1 cellular context compared by ENCODE assay signal in the genomic region with DNA sequence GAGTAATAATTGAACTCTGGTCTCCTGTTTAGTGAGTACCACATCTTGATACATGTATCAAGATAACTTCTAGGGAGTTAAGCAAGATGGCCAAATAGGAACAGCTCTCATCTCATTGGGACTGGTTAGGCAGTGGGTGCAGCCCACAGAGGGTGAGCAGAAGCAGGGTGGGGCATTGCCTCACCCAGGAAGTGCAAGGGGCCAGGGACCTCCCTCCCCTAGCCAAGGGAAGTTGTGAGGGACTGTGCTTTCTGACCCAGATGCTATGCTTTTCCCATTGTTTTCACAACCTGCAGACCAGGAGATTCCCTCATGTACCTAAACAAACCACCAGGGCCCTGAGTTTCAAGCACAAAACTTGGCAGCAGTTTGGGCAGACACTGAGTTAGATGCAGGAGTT.
TF ChIP-seq lines count a peak whose summit lies in the region.

No MANE protein-coding gene starts in this region.

TF ChIP-seq in WTC11, 78 proteins besides CTCF, POLR2A, EP300 and RAD21 (continued from another document):
- TF ChIP-seq, protein P1, sequence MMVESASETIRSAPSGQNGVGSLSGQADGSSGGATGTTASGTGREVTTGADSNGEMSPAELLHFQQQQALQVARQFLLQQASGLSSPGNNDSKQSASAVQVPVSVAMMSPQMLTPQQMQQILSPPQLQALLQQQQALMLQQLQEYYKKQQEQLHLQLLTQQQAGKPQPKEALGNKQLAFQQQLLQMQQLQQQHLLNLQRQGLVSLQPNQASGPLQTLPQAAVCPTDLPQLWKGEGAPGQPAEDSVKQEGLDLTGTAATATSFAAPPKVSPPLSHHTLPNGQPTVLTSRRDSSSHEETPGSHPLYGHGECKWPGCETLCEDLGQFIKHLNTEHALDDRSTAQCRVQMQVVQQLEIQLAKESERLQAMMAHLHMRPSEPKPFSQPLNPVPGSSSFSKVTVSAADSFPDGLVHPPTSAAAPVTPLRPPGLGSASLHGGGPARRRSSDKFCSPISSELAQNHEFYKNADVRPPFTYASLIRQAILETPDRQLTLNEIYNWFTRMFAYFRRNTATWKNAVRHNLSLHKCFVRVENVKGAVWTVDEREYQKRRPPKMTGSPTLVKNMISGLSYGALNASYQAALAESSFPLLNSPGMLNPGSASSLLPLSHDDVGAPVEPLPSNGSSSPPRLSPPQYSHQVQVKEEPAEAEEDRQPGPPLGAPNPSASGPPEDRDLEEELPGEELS (CRISPR knock-in tag; IDR thresholded peaks at IDR 0.05), result no peak
- TF ChIP-seq, protein P2, sequence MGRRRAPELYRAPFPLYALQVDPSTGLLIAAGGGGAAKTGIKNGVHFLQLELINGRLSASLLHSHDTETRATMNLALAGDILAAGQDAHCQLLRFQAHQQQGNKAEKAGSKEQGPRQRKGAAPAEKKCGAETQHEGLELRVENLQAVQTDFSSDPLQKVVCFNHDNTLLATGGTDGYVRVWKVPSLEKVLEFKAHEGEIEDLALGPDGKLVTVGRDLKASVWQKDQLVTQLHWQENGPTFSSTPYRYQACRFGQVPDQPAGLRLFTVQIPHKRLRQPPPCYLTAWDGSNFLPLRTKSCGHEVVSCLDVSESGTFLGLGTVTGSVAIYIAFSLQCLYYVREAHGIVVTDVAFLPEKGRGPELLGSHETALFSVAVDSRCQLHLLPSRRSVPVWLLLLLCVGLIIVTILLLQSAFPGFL (CRISPR knock-in tag; IDR thresholded peaks at IDR 0.05; ENCODE audit: borderline replicate concordance), result no peak
- TF ChIP-seq GABPB1 (CRISPR knock-in tag; IDR thresholded peaks at IDR 0.05), result no peak
